In the genomic region with DNA sequence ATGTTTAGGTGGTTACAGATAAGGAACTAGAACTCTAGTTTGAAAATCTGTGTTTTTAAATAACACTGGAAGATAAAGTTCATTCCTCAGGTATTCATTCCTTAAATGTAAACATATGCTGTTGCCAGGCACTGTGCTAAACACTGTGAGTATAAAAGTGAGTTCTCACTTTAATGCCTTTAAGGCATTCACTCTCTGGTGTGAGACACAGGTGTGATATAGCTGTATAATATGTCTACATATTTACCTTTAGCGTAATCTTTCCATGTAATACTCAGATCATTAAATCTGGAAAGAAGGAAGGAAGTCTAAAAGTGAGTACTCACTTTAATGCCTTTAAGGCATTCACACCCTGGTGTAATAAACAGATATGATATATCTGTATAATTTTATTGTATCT, we compare ENCODE assay signal across 22 cellular contexts.
"Had no signal": no experiment of that assay in that cellular context is flagged by ENCODE, and none has a peak within 500 bp of the region (broad histone marks: within the 10 kb centered on the region; RNA-seq: fewer than 3 reads in every experiment).

No MANE protein-coding gene starts in this region.

- DNase-seq: islet precursor cell; left cardiac atrium; left lung; lower lobe of right lung; naive thymus-derived CD4-positive, alpha-beta T cell; pancreas; retina; right cardiac atrium; spleen; stimulated activated CD4-positive, alpha-beta T cell treated with anti-CD3 and anti-CD28 coated beads, Interleukin-4, amount 100 ng/mL, for 24 hours; stimulated activated naive CD4-positive, alpha-beta T cell; testis; thyroid gland; transverse colon; upper lobe of left lung had no signal

- H3K9me3 ChIP-seq: pancreas, prostate gland, testis, thyroid gland, transverse colon, upper lobe of left lung, vagina had no signal

- H3K27ac ChIP-seq: left lung, lower lobe of right lung, pancreas, prostate gland, skin epidermis, spleen, testis, thyroid gland, upper lobe of left lung, vagina had no signal

- H3K4me1 ChIP-seq: left lung, lower lobe of right lung, pancreas, prostate gland, spleen, testis, thyroid gland, upper lobe of left lung, vagina had no signal

- FAIRE-seq: pancreas had no signal

- H3K4me3 ChIP-seq: hepatocyte, left lung, lower lobe of right lung, pancreas, prostate gland, skin epidermis, spleen, testis, thyroid gland, transverse colon, upper lobe of left lung, vagina had no signal

- H3K27me3 ChIP-seq: hepatocyte, left lung, pancreas, spleen, testis, thyroid gland, transverse colon, upper lobe of left lung, vagina had no signal

- H3K36me3 ChIP-seq: left lung, lower lobe of right lung, pancreas, prostate gland, spleen, thyroid gland, transverse colon, upper lobe of left lung, vagina had no signal

- ATAC-seq: left cardiac atrium; left lung; lower lobe of right lung; naive thymus-derived CD4-positive, alpha-beta T cell; natural killer cell treated with Interleukin-12 subunit alpha and Interleukin-12 subunit beta and Interleukin-15 and Interleukin-18, amount 100 ng/mL, for 72 hours; pancreas; right cardiac atrium; sciatic nerve; stimulated activated effector memory CD8-positive, alpha-beta T cell treated with anti-CD3 and anti-CD28 coated beads, Interleukin-12 subunit alpha, Interleukin-12 subunit beta, amount 100 ng/mL, for 72 hours had no signal
